In genomic region chr1:226616636-226617035, GRCh38 we compare ENCODE assay signal across 27 cellular contexts.
"Had no signal": no experiment of that assay in that cellular context is flagged by ENCODE, and none has a peak within 500 bp of the region (broad histone marks: within the 10 kb centered on the region; RNA-seq: fewer than 3 reads in every experiment).

No MANE protein-coding gene starts in this region.

- H3K4me3 ChIP-seq: adrenal gland, body of pancreas, breast epithelium had no signal

- H3K36me3 ChIP-seq: adrenal gland, brain microvascular endothelial cell, breast epithelium had no signal

- H3K27ac ChIP-seq: adrenal gland, body of pancreas, brain microvascular endothelial cell, breast epithelium, VCaP had no signal

- H3K9me3 ChIP-seq: adrenal gland, body of pancreas, breast epithelium had no signal

- H3K27me3 ChIP-seq: adrenal gland, body of pancreas, brain microvascular endothelial cell, breast epithelium had no signal

- H3K4me1 ChIP-seq: adrenal gland, body of pancreas, breast epithelium had no signal

- DNase-seq: activated B cell treated with CpG ODN at 0.5 μM for 24 hours; activated CD4-positive, alpha-beta memory T cell treated with anti-CD3 and anti-CD28 coated beads for 36 hours; activated CD4-positive, alpha-beta T cell treated with anti-CD3 and anti-CD28 coated beads for 4 hours; activated CD4-positive, alpha-beta T cell treated with anti-CD3 and anti-CD28 coated beads, Interleukin-2, amount 10 ng/mL, durations not matched to agents 24 days and 14 days; activated CD4-positive, alpha-beta T cell treated with anti-CD3 and anti-CD28 coated beads, Interleukin-2, amount 50 U/mL, for 1 hour; activated CD4-positive, alpha-beta T cell treated with anti-CD3 and anti-CD28 coated beads, Interleukin-2, amount 50 U/mL, for 4 hours; activated CD4-positive, CD25-positive, alpha-beta regulatory T cell treated with anti-CD3 and anti-CD28 coated beads, Interleukin-2, amount 50 U/mL, for 72 hours; activated CD8-positive, alpha-beta memory T cell treated with anti-CD3 and anti-CD28 coated beads, Interleukin-2, amount 50 U/mL, for 4 hours; activated CD8-positive, alpha-beta T cell treated with anti-CD3 and anti-CD28 coated beads for 36 hours; activated gamma-delta T cell treated with Interleukin-2 at 50 U/mL for 16 hours; activated naive CD4-positive, alpha-beta T cell; activated naive CD4-positive, alpha-beta T cell treated with anti-CD3 and anti-CD28 coated beads for 36 hours; activated naive CD4-positive, alpha-beta T cell treated with anti-CD3 and anti-CD28 coated beads, Interleukin-2, amount 50 U/mL, for 16 hours; activated naive CD8-positive, alpha-beta T cell treated with anti-CD3 and anti-CD28 coated beads for 36 hours; activated T-cell treated with anti-CD3 and anti-CD28 coated beads for 4 hours; activated T-cell treated with anti-CD3 and anti-CD28 coated beads, Interleukin-2, amount 50 U/mL, for 24 hours; activated T-cell treated with anti-CD3 and anti-CD28 coated beads, Interleukin-2, amount 50 U/mL, for 48 hours; adrenal gland; amniotic stem cell; body of pancreas; brain microvascular endothelial cell; central memory CD4-positive, alpha-beta T cell; T-helper 1 cell; T-helper 2 cell; T-helper 9 cell had no signal
